Comparison of ENCODE assay signal across 34 cellular contexts in genomic region chr10:133189726-133190125, GRCh38. TPM values are rescaled to one million over a fixed set of nuclear protein-coding genes. Genes with fewer than 3 reads are reported as not detected.
"Had no signal": no experiment of that assay in that cellular context is flagged by ENCODE, and none has a peak within 500 bp of the region (broad histone marks: within the 10 kb centered on the region; RNA-seq: fewer than 3 reads in every experiment).

No MANE protein-coding gene starts in this region.

- H3K9me3 Mint-ChIP-seq: dendritic cell treated with granulocyte-macrophage colony-stimulating factor and Interleukin-4, amounts not matched to agents 40 ng/mL and 50 ng/mL, for 4 days; effector memory CD8-positive, alpha-beta T cell had no signal

- FAIRE-seq: endometrium, islet of Langerhans, keratinocyte had no signal

- H3K4me1 ChIP-seq: colonic mucosa, esophagus squamous epithelium, gastrocnemius medialis, heart right ventricle, left ventricle myocardium inferior, lower lobe of right lung had no signal

- H3K27me3 ChIP-seq: colonic mucosa had no signal

- H3K4me3 ChIP-seq: colonic mucosa, esophagus squamous epithelium, gastrocnemius medialis, heart right ventricle, left ventricle myocardium inferior, lower lobe of right lung, mucosa of descending colon had no signal

- DNase-seq: colonic mucosa; cortex of kidney; effector CD8-positive, alpha-beta T cell; effector memory CD8-positive, alpha-beta T cell; endodermal cell; erythroblast; esophagus squamous epithelium; foreskin fibroblast; foreskin melanocyte; gastrocnemius medialis; head of caudate nucleus; heart right ventricle; hippocampal formation; kidney glomerular epithelial cell; left colon; left ventricle myocardium inferior; lower lobe of right lung; mesenchymal stem cell had no signal

- H3K4me1 Mint-ChIP-seq: endodermal cell had no signal

- ATAC-seq: effector memory CD8-positive, alpha-beta T cell; esophagus mucosa; gastrocnemius medialis; heart right ventricle; left colon; left lobe of liver; lower lobe of right lung; mucosa of descending colon had no signal

- H3K9me3 ChIP-seq: colonic mucosa, esophagus squamous epithelium, gastrocnemius medialis, lower lobe of right lung had no signal

- H3K27ac Mint-ChIP-seq: dendritic cell treated with granulocyte-macrophage colony-stimulating factor and Interleukin-4, amounts not matched to agents 40 ng/mL and 50 ng/mL, for 4 days; effector memory CD8-positive, alpha-beta T cell; endodermal cell; mesothelial cell of epicardium had no signal

- H3K4me3 Mint-ChIP-seq: dendritic cell treated with granulocyte-macrophage colony-stimulating factor and Interleukin-4, amounts not matched to agents 40 ng/mL and 50 ng/mL, for 4 days; effector memory CD8-positive, alpha-beta T cell; endodermal cell; mesothelial cell of epicardium had no signal

- H3K36me3 ChIP-seq: colonic mucosa, esophagus squamous epithelium, gastrocnemius medialis, heart right ventricle, left ventricle myocardium inferior, lower lobe of right lung had no signal

- H3K27ac ChIP-seq: colonic mucosa, epithelial cell of prostate, esophagus squamous epithelium, gastrocnemius medialis, heart right ventricle, left ventricle myocardium inferior, lower lobe of right lung had no signal

RNA-seq across cellular contexts. Expression of gene KNDC1, which starts 29.7 kb away (rescaled TPM):
- total RNA-seq: glomerular endothelial cell, myocyte had no signal

RNA-seq across cellular contexts. Expression of gene UTF1, which starts 40.3 kb away (rescaled TPM):
- total RNA-seq: chondrocyte, colonic mucosa, dermis microvascular lymphatic vessel endothelial cell, esophagus mucosa, esophagus squamous epithelium, gastrocnemius medialis, glomerular endothelial cell, heart right ventricle, left colon, left lobe of liver, left ventricle myocardium inferior, lower leg skin, lower lobe of right lung, lung microvascular endothelial cell, mesenteric fat pad, mesothelial cell of epicardium, mucosa of descending colon, myocyte had no signal
- polyA plus RNA-seq: heart right ventricle, keratinocyte had no signal

RNA-seq across cellular contexts. Expression of gene VENTX, which starts 47.9 kb away (rescaled TPM):
- total RNA-seq: chondrocyte, dermis microvascular lymphatic vessel endothelial cell, glomerular endothelial cell, lung microvascular endothelial cell had no signal
- polyA plus RNA-seq: keratinocyte had no signal
